ENCODE assay signal across 18 cellular contexts in the genomic region with DNA sequence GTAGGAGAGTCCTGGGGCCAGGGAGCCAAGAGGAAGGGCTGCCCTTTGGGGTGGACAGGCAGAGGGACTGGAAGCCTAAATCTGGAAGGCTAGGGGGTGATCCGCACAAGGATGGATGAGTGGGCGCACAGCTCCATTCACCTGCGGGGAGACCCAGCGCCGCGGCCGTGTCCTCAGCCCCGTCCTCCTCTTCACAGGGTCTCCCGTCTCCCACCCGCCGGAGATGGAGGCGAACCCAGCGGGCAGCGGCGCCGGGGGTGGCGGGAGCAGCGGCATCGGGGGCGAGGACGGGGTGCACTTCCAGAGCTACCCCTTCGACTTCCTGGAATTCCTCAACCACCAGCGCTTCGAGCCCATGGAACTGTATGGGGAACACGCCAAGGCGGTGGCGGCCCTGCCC.
"Had no signal": no experiment of that assay in that cellular context is flagged by ENCODE, and none has a peak within 500 bp of the region (broad histone marks: within the 10 kb centered on the region; RNA-seq: fewer than 3 reads in every experiment).

No MANE protein-coding gene starts in this region.

- ATAC-seq: naive thymus-derived CD4-positive, alpha-beta T cell; right lobe of liver; stimulated activated naive B cell treated with anti-CD40 and anti-IgM and Interleukin-4, amounts not matched to agents 10 μg/mL and 1 μg/mL and 100 μg/mL, for 72 hours; upper lobe of right lung had no signal

- H3K4me3 ChIP-seq: esophagus squamous epithelium, ovary, right lobe of liver, testis, tibial nerve, upper lobe of right lung, vagina had no signal

- H3K9me3 Mint-ChIP-seq: immature natural killer cell; naive thymus-derived CD4-positive, alpha-beta T cell; nephron progenitor cell; stimulated activated naive B cell treated with anti-CD40 and anti-IgM and Interleukin-4, amounts not matched to agents 10 μg/mL and 1 μg/mL and 100 μg/mL, for 72 hours; stimulated activated naive CD8-positive, alpha-beta T cell treated with anti-CD3 and anti-CD28 coated beads, Interleukin-15, amount 100 ng/mL, for 72 hours had no signal

- H3K4me1 ChIP-seq: right lobe of liver had no signal

- H3K4me3 Mint-ChIP-seq: immature natural killer cell; naive thymus-derived CD4-positive, alpha-beta T cell; nephron progenitor cell; stimulated activated naive B cell treated with anti-CD40 and anti-IgM and Interleukin-4, amounts not matched to agents 10 μg/mL and 1 μg/mL and 100 μg/mL, for 72 hours; stimulated activated naive CD8-positive, alpha-beta T cell treated with anti-CD3 and anti-CD28 coated beads, Interleukin-15, amount 100 ng/mL, for 72 hours had no signal

- DNase-seq: dermis blood vessel endothelial cell; esophagus squamous epithelium; foreskin fibroblast; immature natural killer cell; mammary epithelial cell; naive thymus-derived CD4-positive, alpha-beta T cell; nephron progenitor cell; ovary; right lobe of liver; stimulated activated CD4-positive, alpha-beta T cell treated with anti-CD3 and anti-CD28 coated beads, Interleukin-15, amount 100 ng/mL, for 24 hours; stimulated activated CD4-positive, alpha-beta T cell treated with anti-CD3 and anti-CD28 coated beads, Interleukin-1b, Interleukin-23, amount 100 ng/mL, for 48 hours; stimulated activated CD4-positive, alpha-beta T cell treated with anti-CD3 and anti-CD28 coated beads, Interleukin-4, amount 100 ng/mL, for 24 hours; stimulated activated naive B cell treated with anti-CD40 and anti-IgM and Interleukin-4, amounts not matched to agents 10 μg/mL and 1 μg/mL and 100 μg/mL, for 72 hours; stimulated activated naive CD8-positive, alpha-beta T cell treated with anti-CD3 and anti-CD28 coated beads, Interleukin-15, amount 100 ng/mL, for 72 hours; testis; upper lobe of right lung had no signal

- H3K27ac ChIP-seq: esophagus squamous epithelium, ovary, right lobe of liver, testis, tibial nerve, upper lobe of right lung, vagina had no signal

- H3K27me3 ChIP-seq: esophagus squamous epithelium, ovary, right lobe of liver, testis, tibial nerve, upper lobe of right lung, vagina had no signal

- H3K9me3 ChIP-seq: esophagus squamous epithelium, ovary, right lobe of liver, testis, tibial nerve, upper lobe of right lung, vagina had no signal

- H3K27ac Mint-ChIP-seq: immature natural killer cell had no signal

- H3K36me3 ChIP-seq: ovary had no signal
